Comparison of ENCODE assay signal across 8 cellular contexts in genomic region chr12:6869049-6870021, GRCh38. TPM values are rescaled to one million over a fixed set of nuclear protein-coding genes. Genes with fewer than 3 reads are reported as not detected.
DNase-seq lines count a peak whose midpoint lies in the region; ATAC-seq and TF ChIP-seq lines count a peak whose summit lies in the region.

No MANE protein-coding gene starts in this region.

- TF ChIP-seq CTCF in GM12864 (IDR thresholded peaks at IDR 0.05; ENCODE audit: low read depth, low read length, missing control alignments) (peak; percentile 95), astrocyte of the cerebellum (IDR thresholded peaks at IDR 0.05; ENCODE audit: low read depth, low read length, missing control alignments) (peak; percentile 91), gastrocnemius medialis (IDR thresholded peaks at IDR 0.05 in 4 of 5, conservative IDR thresholded peaks at IDR 0.05 in 1 of 5) (peak; percentile 81 to 92 (median 90))

- H3K36me3 ChIP-seq in gastrocnemius medialis = peaks cover 0 to 42% of the 10 kb centered on the region in 2 donors

- peak overlapping the region; percentile 74 for H3K4me3 ChIP-seq in GM12864 (ENCODE audit: low read depth, low read length)
- H3K4me3 ChIP-seq in astrocyte of the cerebellum (ENCODE audit: low read depth, low read length) = peak overlapping the region; percentile 90
- peak overlapping the region; percentile 98 for H3K4me3 ChIP-seq in iPS-11a (ENCODE audit: low read depth, low read length)
- H3K4me3 ChIP-seq in gastrocnemius medialis = peak overlapping the region; percentile 74 to 99 (median 91)

- H3K4me1 ChIP-seq in gastrocnemius medialis = peaks cover 38 to 39% of the 10 kb centered on the region in 2 donors

- DNase-seq in GM12864 (ENCODE audit: low read depth) (no peak), NCI-H146 treated with DMSO at 0.1 percent for 48 hours (lab: John Stamatoyannopoulos, UW; ENCODE audit: unreplicated experiment) (peak; percentile 82), T-helper 2 cell (peak; percentile 57 to 82 (median 77)), astrocyte of the cerebellum (ENCODE audit: low read depth) (peak; percentile 63), gastrocnemius medialis (peak; percentile 58 to 82)

- H3K9me3 ChIP-seq in gastrocnemius medialis = no peaks in the 10 kb centered on the region

- intact Hi-C loops in gastrocnemius medialis (cut with DNase I; ENCODE audit: low total_unique reads) = loop anchor here (1.0 to 5.0 kb wide), 4 partner anchors 22 to 149 kb away; partner anchors contain the start of genes C12orf57, LPCAT3 and RNU7-1

- in situ Hi-C loops in astrocyte of the cerebellum (cut with HindIII; ENCODE audit: low sequenced_read_pairs) (no loop called here), gastrocnemius medialis (cut with MboI; ENCODE audit: low sequenced_read_pairs in 4 of 4) (no loop called here)

- no peak for TF ChIP-seq POLR2A in gastrocnemius medialis (IDR thresholded peaks at IDR 0.05)

- H3K27me3 ChIP-seq in gastrocnemius medialis = no peaks in the 10 kb centered on the region

- peak overlapping the region; percentile 93 to 100 (median 99) for H3K27ac ChIP-seq in gastrocnemius medialis

- ATAC-seq in gastrocnemius medialis (peak; percentile 23 to 40), HG03439 (IDR thresholded peaks at IDR 0.05; ENCODE audit: unreplicated experiment) (no peak), GM19455 (IDR thresholded peaks at IDR 0.05; ENCODE audit: unreplicated experiment) (no peak)

RNA-seq across cellular contexts. Expression of gene TPI1, which starts 2.0 kb away (rescaled TPM):
- 100 to 1,000 TPM; 500 to 741 (median 604) TPM for total RNA-seq in gastrocnemius medialis

RNA-seq across cellular contexts. Expression of gene SPSB2, which starts 3.8 kb away (rescaled TPM):
- total RNA-seq in gastrocnemius medialis = 10 to 100 TPM in 1 of 4 donors, 1 to 10 TPM in 3; 4.6 to 10.0 (median 5.0) TPM

RNA-seq across cellular contexts. Expression of gene USP5, which starts 17.4 kb away (rescaled TPM):
- 100 to 1,000 TPM in 1 of 4 donors, 10 to 100 TPM in 3; 66.4 to 120 (median 74.1) TPM for total RNA-seq in gastrocnemius medialis

RNA-seq across cellular contexts. Expression of gene CDCA3, which starts 18.2 kb away (rescaled TPM):
- total RNA-seq in gastrocnemius medialis = 1 to 10 TPM in 1 of 4 donors, under 1 TPM in 3; 0.25 to 4.4 (median 0.65) TPM

RNA-seq across cellular contexts. Expression of gene GNB3, which starts 28.6 kb away (rescaled TPM):
- not detected for total RNA-seq in gastrocnemius medialis

Comparison
In these comparisons a context has a peak if more than half of its experiments do, and no peak if none do; other contexts are left out.
1. ATAC-seq: peak in gastrocnemius medialis (2 of 2); none in HG03439 (single experiment) and GM19455 (single experiment).
2. Peak in every context shown above with its lines, with median percentiles within 50 percentile points of each other: H3K4me3 ChIP-seq and CTCF ChIP-seq.